In genomic region chr3:104452697-104453096, GRCh38 we compare ENCODE assay signal across 29 cellular contexts.
"Had no signal": no experiment of that assay in that cellular context is flagged by ENCODE, and none has a peak within 500 bp of the region (broad histone marks: within the 10 kb centered on the region; RNA-seq: fewer than 3 reads in every experiment).

No MANE protein-coding gene starts in this region.

- DNase-seq: hypothalamus; immature natural killer cell; kidney; left colon; left lung; mesendoderm; naive B cell; natural killer cell; nephron progenitor cell; occipital lobe; ovary; right lobe of liver; stimulated activated CD4-positive, alpha-beta T cell treated with anti-CD3 and anti-CD28 coated beads, Interleukin-1b, Interleukin-23, amount 100 ng/mL, for 48 hours; stimulated activated CD4-positive, alpha-beta T cell treated with anti-CD3 and anti-CD28 coated beads, Interleukin-2, amount 100 ng/mL, for 48 hours; stimulated activated CD4-positive, alpha-beta T cell treated with anti-CD3 and anti-CD28 coated beads, Interleukin-4, amount 100 ng/mL, for 4 hours; stimulated activated CD8-positive, alpha-beta memory T cell treated with anti-CD3 and anti-CD28 coated beads, Interleukin-4, amount 100 ng/mL, for 48 hours; stimulated activated naive CD4-positive, alpha-beta T cell treated with Interleukin-2 at 50 U/mL for 16 hours; stimulated activated naive CD8-positive, alpha-beta T cell treated with anti-CD3 and anti-CD28 coated beads, Interleukin-15, amount 100 ng/mL, for 72 hours; substantia nigra had no signal

- H3K27ac ChIP-seq: left lung, neural progenitor cell, neutrophil, ovary, right atrium auricular region, right lobe of liver, tibial nerve had no signal

- H3K4me1 ChIP-seq: left lung, neural progenitor cell, right atrium auricular region, right lobe of liver, tibial nerve had no signal

- H3K9ac ChIP-seq: neural progenitor cell had no signal

- H3K4me3 Mint-ChIP-seq: immature natural killer cell; mesothelial cell of epicardium; naive B cell; natural killer cell; nephron progenitor cell; neural progenitor cell; stimulated activated memory B cell treated with anti-CD40 and anti-IgM and Interleukin-4, amounts not matched to agents 10 μg/mL and 1 μg/mL and 100 μg/mL, for 72 hours; stimulated activated naive CD8-positive, alpha-beta T cell treated with anti-CD3 and anti-CD28 coated beads, Interleukin-15, amount 100 ng/mL, for 72 hours; type B pancreatic cell had no signal

- ATAC-seq: left colon; left lung; natural killer cell; right lobe of liver; stimulated activated memory B cell treated with anti-CD40 and anti-IgM and Interleukin-4, amounts not matched to agents 10 μg/mL and 1 μg/mL and 100 μg/mL, for 72 hours; stimulated activated naive CD8-positive, alpha-beta T cell treated with anti-CD3 and anti-CD28 coated beads, Interleukin-15, amount 100 ng/mL, for 72 hours had no signal

- H3K27me3 ChIP-seq: left lung, neural progenitor cell, neutrophil, ovary, right atrium auricular region, right lobe of liver, tibial nerve had no signal

- H2AFZ ChIP-seq: neural progenitor cell had no signal

- FAIRE-seq: kidney had no signal

- H3K27ac Mint-ChIP-seq: immature natural killer cell; mesothelial cell of epicardium; natural killer cell; nephron progenitor cell; neural progenitor cell; progenitor cell of endocrine pancreas; stimulated activated memory B cell treated with anti-CD40 and anti-IgM and Interleukin-4, amounts not matched to agents 10 μg/mL and 1 μg/mL and 100 μg/mL, for 72 hours; stimulated activated naive CD8-positive, alpha-beta T cell treated with anti-CD3 and anti-CD28 coated beads, Interleukin-15, amount 100 ng/mL, for 72 hours; type B pancreatic cell had no signal

- H3K4me3 ChIP-seq: left lung, lung, neural progenitor cell, ovary, right atrium auricular region, right lobe of liver, smooth muscle cell, tibial nerve had no signal

- H3K4me2 ChIP-seq: neural progenitor cell, smooth muscle cell had no signal

- H3K9me3 Mint-ChIP-seq: mesothelial cell of epicardium; nephron progenitor cell; neural progenitor cell; stimulated activated memory B cell treated with anti-CD40 and anti-IgM and Interleukin-4, amounts not matched to agents 10 μg/mL and 1 μg/mL and 100 μg/mL, for 72 hours; stimulated activated naive CD8-positive, alpha-beta T cell treated with anti-CD3 and anti-CD28 coated beads, Interleukin-15, amount 100 ng/mL, for 72 hours; type B pancreatic cell had no signal

- H3K36me3 ChIP-seq: left lung, neural progenitor cell, neutrophil, ovary, right atrium auricular region, right lobe of liver, tibial nerve had no signal

- H3K27me3 Mint-ChIP-seq: naive B cell; progenitor cell of endocrine pancreas; stimulated activated memory B cell treated with anti-CD40 and anti-IgM and Interleukin-4, amounts not matched to agents 10 μg/mL and 1 μg/mL and 100 μg/mL, for 72 hours; stimulated activated naive CD8-positive, alpha-beta T cell treated with anti-CD3 and anti-CD28 coated beads, Interleukin-15, amount 100 ng/mL, for 72 hours; type B pancreatic cell had no signal

- H3K4me1 Mint-ChIP-seq: immature natural killer cell; naive B cell; natural killer cell; nephron progenitor cell; neural progenitor cell; stimulated activated memory B cell treated with anti-CD40 and anti-IgM and Interleukin-4, amounts not matched to agents 10 μg/mL and 1 μg/mL and 100 μg/mL, for 72 hours; stimulated activated naive CD8-positive, alpha-beta T cell treated with anti-CD3 and anti-CD28 coated beads, Interleukin-15, amount 100 ng/mL, for 72 hours had no signal

- H3K9me3 ChIP-seq: left lung, neutrophil, ovary, right atrium auricular region, right lobe of liver, tibial nerve had no signal

- H3K36me3 Mint-ChIP-seq: immature natural killer cell, mesothelial cell of epicardium, naive B cell, natural killer cell, neural progenitor cell, type B pancreatic cell had no signal
